9 cellular contexts compared by ENCODE assay signal in the genomic region with DNA sequence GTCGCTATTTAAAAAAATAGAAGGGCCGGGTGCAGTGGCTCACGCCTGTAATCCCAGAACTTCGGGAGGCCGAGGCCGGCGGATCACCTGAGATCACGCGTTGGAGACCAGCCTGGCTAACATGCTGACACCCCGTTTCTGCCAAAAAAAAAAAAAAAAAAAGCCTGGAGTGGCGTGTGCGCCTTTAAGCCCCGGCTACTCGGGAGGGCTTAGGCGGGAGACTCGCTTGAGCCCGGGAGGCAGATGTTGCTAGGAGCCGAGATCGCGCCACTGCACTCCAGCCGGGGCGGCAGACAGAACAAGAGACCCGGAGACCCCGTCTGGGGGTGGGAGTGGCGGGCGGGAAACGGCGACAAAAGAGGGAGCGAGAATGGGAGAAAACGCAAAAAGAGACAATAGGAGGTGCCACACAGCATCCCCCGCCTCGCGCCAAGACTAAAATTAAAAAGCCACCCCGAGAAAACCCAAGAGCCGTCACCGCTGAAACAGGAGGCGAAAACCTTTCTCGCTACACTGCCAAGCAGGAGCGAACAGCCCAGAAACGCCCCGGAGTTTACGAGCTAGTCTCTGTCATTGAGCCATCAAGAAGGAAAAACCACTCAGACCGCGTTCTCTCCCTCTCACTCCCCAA. TPM values are rescaled to one million over a fixed set of nuclear protein-coding genes. Genes with fewer than 3 reads are reported as not detected.
DNase-seq lines count a peak whose midpoint lies in the region; ATAC-seq and TF ChIP-seq lines count a peak whose summit lies in the region.
"Not testable (repeated sequence)": the region's sequence is repeated elsewhere in the genome, so short reads cannot be mapped to it uniquely, and the experiment has no call there.
"Had no signal": no experiment of that assay in that cellular context is flagged by ENCODE, and none has a peak within 500 bp of the region (broad histone marks: within the 10 kb centered on the region; RNA-seq: fewer than 3 reads in every experiment).

No MANE protein-coding gene starts in this region.

- H3K36me3 Mint-ChIP-seq in activated naive CD8-positive, alpha-beta T cell: not testable (repeated sequence)

- peak overlapping the region; percentile 53 for H3K4me3 Mint-ChIP-seq in activated naive CD8-positive, alpha-beta T cell

- TF ChIP-seq EP300 in Ishikawa (IDR thresholded peaks at IDR 0.05; ENCODE audit: borderline replicate concordance): 0 out of 2 replicates have a peak, but pooled peaks have one; percentile 14

- not testable (repeated sequence) for H3K27ac Mint-ChIP-seq in activated naive CD8-positive, alpha-beta T cell

- peak; percentile 28 for ATAC-seq in GM19372 (IDR thresholded peaks at IDR 0.05; ENCODE audit: low read depth, unreplicated experiment)
- ATAC-seq in Right ventricle myocardium superior (ENCODE audit: poor library complexity): peak; percentile 34
- not testable (repeated sequence) for ATAC-seq in omental fat pad (ENCODE audit: low FRiP score)

- intact Hi-C loops in Right ventricle myocardium superior (cut with DNase I): not testable (repeated sequence)

- peak; percentile 87 to 89 for DNase-seq in activated CD4-positive, alpha-beta T cell treated with anti-CD3 and anti-CD28 coated beads, Interleukin-2, amount 50 U/mL, for 4 hours
- DNase-seq in Right ventricle myocardium superior (peak; percentile 84), omental fat pad (ENCODE audit: low spot score) (peak; percentile 22)
- peak; percentile 53 for DNase-seq in stimulated activated CD8-positive, alpha-beta memory T cell treated with anti-CD3 and anti-CD28 coated beads, Interleukin-12 subunit alpha, Interleukin-12 subunit beta, amount 100 ng/mL, for 4 hours (ENCODE audit: low read depth)

- H3K27me3 Mint-ChIP-seq in activated naive CD8-positive, alpha-beta T cell: not testable (repeated sequence)

- not testable (repeated sequence) for TF ChIP-seq CTCF in 22Rv1 (IDR thresholded peaks at IDR 0.05); omental fat pad (IDR thresholded peaks at IDR 0.05)

- TF ChIP-seq RAD21 in Ishikawa (IDR thresholded peaks at IDR 0.05; ENCODE audit: low read depth): not testable (repeated sequence)

- H3K4me1 Mint-ChIP-seq in activated naive CD8-positive, alpha-beta T cell (ENCODE audit: low read depth): not testable (repeated sequence)

- not testable (repeated sequence) for H3K9me3 Mint-ChIP-seq in activated naive CD8-positive, alpha-beta T cell (ENCODE audit: low read depth)

- peak overlapping the region; percentile 78 for H3K27ac ChIP-seq in 22Rv1

TF ChIP-seq in Ishikawa, 13 proteins besides CTCF, POLR2A, EP300 and RAD21:
- peak; percentile 16; the same call in 1 of the 2 replicates for TF ChIP-seq TCF12 (IDR thresholded peaks at IDR 0.05; ENCODE audit: low read depth)

RNA-seq across cellular contexts. Expression of a gene that starts 16.7 kb away (rescaled TPM):
- total RNA-seq in Right ventricle myocardium superior (2.0 TPM), omental fat pad (10 to 100 TPM in 1 of 4 donors, 1 to 10 TPM in 3; 2.6 to 13.2 (median 6.8) TPM)
- total RNA-seq: bronchial epithelial cell had no signal

RNA-seq across cellular contexts. Expression of a gene that starts 58.9 kb away (rescaled TPM):
- 1.9 TPM for total RNA-seq in Right ventricle myocardium superior
- total RNA-seq in omental fat pad: 10 to 100 TPM in 3 of 4 donors, under 1 TPM in 1; 0.95 to 19.9 (median 14.3) TPM

Comparison
In these comparisons a context has a peak if more than half of its experiments do, and no peak if none do; other contexts are left out.
1. DNase-seq: peak in every context shown above with its lines; median percentile 88 in activated CD4-positive, alpha-beta T cell treated with anti-CD3 and anti-CD28 coated beads, Interleukin-2, amount 50 U/mL, for 4 hours; 84 in Right ventricle myocardium superior; 53 in stimulated activated CD8-positive, alpha-beta memory T cell treated with anti-CD3 and anti-CD28 coated beads, Interleukin-12 subunit alpha, Interleukin-12 subunit beta, amount 100 ng/mL, for 4 hours; 22 in omental fat pad.